ENCODE assay signal across 8 cellular contexts in the genomic region with DNA sequence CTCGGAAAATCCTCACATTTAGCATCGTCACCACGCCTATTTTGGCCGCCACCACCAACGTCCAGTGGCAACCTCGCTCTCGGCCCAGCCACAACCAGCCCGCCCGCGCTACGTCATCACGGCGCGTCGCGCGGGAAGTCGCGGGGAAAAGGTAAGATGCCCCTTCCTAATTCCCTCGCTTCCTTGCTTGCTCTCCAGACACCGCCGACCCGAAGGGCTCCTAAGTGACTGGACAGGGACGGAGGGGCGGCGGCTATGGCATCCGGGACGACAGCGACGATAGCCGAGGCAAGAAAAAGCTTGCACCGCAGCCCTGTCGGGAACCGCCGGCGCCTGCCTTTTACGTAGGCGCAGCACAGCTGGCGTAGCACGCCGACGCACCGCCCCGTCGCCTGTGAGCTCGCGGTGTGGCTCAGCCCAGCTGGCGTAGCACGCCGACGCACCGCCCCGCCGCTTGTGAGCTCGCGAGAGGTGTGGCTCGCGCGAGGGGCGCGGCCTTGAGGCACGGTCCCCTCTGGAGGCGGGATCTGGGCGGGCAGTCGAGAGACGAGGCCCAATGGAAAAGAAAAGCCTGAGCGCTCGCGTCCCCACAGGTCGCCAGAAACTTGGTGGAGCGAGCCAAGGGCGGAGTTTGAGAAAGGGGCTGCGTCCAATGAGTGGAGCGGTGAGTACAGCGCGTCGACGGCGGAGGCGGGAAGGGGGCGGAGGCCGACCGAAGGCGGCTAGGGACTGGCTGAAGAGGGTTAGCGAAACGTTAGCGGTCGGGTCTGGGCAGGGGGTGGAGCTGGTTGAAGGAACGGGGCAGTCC. TPM values are rescaled to one million over a fixed set of nuclear protein-coding genes. Genes with fewer than 3 reads are reported as not detected.
DNase-seq lines count a peak whose midpoint lies in the region; ATAC-seq and TF ChIP-seq lines count a peak whose summit lies in the region.

A gene (plus strand): TSS at position 787 of the 808 bp plus-strand sequence. CDS start 626 bp downstream, outside the sequence.

- peak within 1 kb of the TSS; percentile 92 for H3K27ac ChIP-seq in AG04450 (ENCODE audit: low read depth, low read length)
- peak within 1 kb of the TSS; percentile 84 for H3K27ac ChIP-seq in caudate nucleus (ENCODE audit: low read depth, low read length)

- peak within 1 kb of the TSS; percentile 94 for H3K4me3 Mint-ChIP-seq in activated B cell treated with CpG ODN at 0.5 μM for 24 hours

- no peaks in the 10 kb centered on the region for H3K9me3 Mint-ChIP-seq in activated B cell treated with CpG ODN at 0.5 μM for 24 hours

- intact Hi-C loops in activated B cell treated with CpG ODN at 0.5 μM for 24 hours (cut with micrococcal nuclease) = loop anchor here (1.0 to 10.0 kb wide), 14 partner anchors 64 to 1143 kb away; a partner anchor contains a TSS

- peak within 1 kb of the TSS; percentile 73 for H3K4me3 ChIP-seq in AG04450 (ENCODE audit: low read depth, low read length)

- ATAC-seq in GM18909 (IDR thresholded peaks at IDR 0.05; ENCODE audit: poor library complexity, unreplicated experiment) = peak; percentile 83
- peak; percentile 85 for ATAC-seq in HG03175 (IDR thresholded peaks at IDR 0.05; ENCODE audit: unreplicated experiment)
- peak; percentile 80 for ATAC-seq in activated B cell treated with CpG ODN at 0.5 μM for 24 hours (ENCODE audit: low read depth)

- CTCF ChIA-PET in AG04450 (lab: Charles Lee) = no interaction called here
- CTCF ChIA-PET in activated B cell treated with CpG ODN at 0.5 μM for 24 hours (lab: Charles Lee) = interaction anchor here (0.6 kb wide), 1 partner anchor 153 kb away, joined by 4 read pairs; no protein-coding TSS in a partner anchor

- peak within 1 kb of the TSS; percentile 98 for H3K27ac Mint-ChIP-seq in activated B cell treated with CpG ODN at 0.5 μM for 24 hours

- no peaks in the 10 kb centered on the region for H3K27me3 ChIP-seq in AG04450 (ENCODE audit: control insufficient read depth, insufficient read depth, low read length)

- H3K4me1 Mint-ChIP-seq in activated B cell treated with CpG ODN at 0.5 μM for 24 hours = peaks cover 18% of the 10 kb centered on the region

- no peak for TF ChIP-seq CTCF in AG04450 (IDR thresholded peaks at IDR 0.05; ENCODE audit: low read depth, low read length)
- TF ChIP-seq CTCF in activated B cell treated with CpG ODN at 0.5 μM for 24 hours (IDR thresholded peaks at IDR 0.05) = no peak

- H3K27me3 Mint-ChIP-seq in activated B cell treated with CpG ODN at 0.5 μM for 24 hours = no peaks in the 10 kb centered on the region

- peaks cover 23% of the 10 kb centered on the region for H3K36me3 Mint-ChIP-seq in activated B cell treated with CpG ODN at 0.5 μM for 24 hours (ENCODE audit: low read depth)

- POLR2A ChIA-PET in AG04450 (lab: Yijun Ruan, JAX) = interaction anchor here (0.5 to 1.1 kb wide), 6 partner anchors 61 to 1078 kb away, joined by 3 to 6 read pairs (median 4); a partner anchor contains a TSS
- POLR2A ChIA-PET in activated B cell treated with CpG ODN at 0.5 μM for 24 hours (lab: Charles Lee) = interaction anchor here (0.5 to 2.3 kb wide), 24 partner anchors 35 to 965 kb away, joined by 3 to 23 read pairs (median 5); a partner anchor contains a TSS

- DNase-seq in AG04450 (ENCODE audit: low read depth, low spot score) (peak; percentile 97), NCI-H226 (peak; percentile 94), activated B cell treated with CpG ODN at 0.5 μM for 24 hours (peak; percentile 85), caudate nucleus (lab: John Stamatoyannopoulos, UW) (peak; percentile 65 to 99 (median 95)), iPS-NIHi7 (ENCODE audit: extremely low spot score) (peak; percentile 88), smooth muscle cell of the brain vasculature (ENCODE audit: low read depth, low spot score) (peak; percentile 97)

- H3K9me3 ChIP-seq in AG04450 (ENCODE audit: control insufficient read depth, insufficient read depth, low read length) = no peaks in the 10 kb centered on the region

RNA-seq across cellular contexts. Expression of the gene that starts here (rescaled TPM):
- polyA plus RNA-seq in AG04450 (2011; rRNA removed) = 20.5 and 22.8 TPM in 2 replicates
- polyA minus RNA-seq in AG04450 (2011; rRNA and poly(A)+ RNA removed) = 29.3 and 32.1 TPM in 2 replicates
- 139 and 144 TPM in 2 replicates for total RNA-seq in activated B cell treated with CpG ODN at 0.5 μM for 24 hours

Comparison
In these comparisons a context has a peak if more than half of its experiments do, and no peak if none do; other contexts are left out.
1. Peak in every context shown above with its lines: DNase-seq, ATAC-seq, H3K4me3 ChIP-seq and H3K27ac ChIP-seq.